In genomic region chr6:15341311-15341710, GRCh38 we compare ENCODE assay signal across 11 cellular contexts.
A peak's percentile ranks its signal among the peaks of the same experiment; 100 is the strongest.
DNase-seq lines count a peak whose midpoint lies in the region; ATAC-seq and TF ChIP-seq lines count a peak whose summit lies in the region.
"Had no signal": no experiment of that assay in that cellular context is flagged by ENCODE, and none has a peak within 500 bp of the region (broad histone marks: within the 10 kb centered on the region; RNA-seq: fewer than 3 reads in every experiment).

No MANE protein-coding gene starts in this region.

- peaks cover 55% of the 10 kb centered on the region for H3K4me1 Mint-ChIP-seq in activated CD8-positive, alpha-beta memory T cell treated with anti-CD3 and anti-CD28 coated beads, Interleukin-2, amount 10 ng/mL, durations not matched to agents 7 days and 5 days

- no peak overlapping the region for H3K9ac ChIP-seq in MM.1S (ENCODE audit: low read length)

- no peak for ATAC-seq in activated CD8-positive, alpha-beta memory T cell treated with anti-CD3 and anti-CD28 coated beads, Interleukin-2, amount 10 ng/mL, durations not matched to agents 7 days and 5 days

- H3K36me3 ChIP-seq in MM.1S (replicated peaks; ENCODE audit: insufficient read depth, low read length): no peaks in the 10 kb centered on the region
- H3K36me3 ChIP-seq in brain microvascular endothelial cell (replicated peaks): no peaks in the 10 kb centered on the region
- H3K36me3 ChIP-seq in spleen: no peaks in the 10 kb centered on the region

- H3F3A ChIP-seq in MM.1S (ENCODE audit: insufficient read depth, low read length): no peaks in the 10 kb centered on the region

- H3K4me2 ChIP-seq in MM.1S (ENCODE audit: low read depth, low read length): peak overlapping the region; percentile 49; the same call in 1 of the 2 replicates

- H3K4me3 ChIP-seq in MM.1S (ENCODE audit: low read length): no peak overlapping the region
- H3K4me3 ChIP-seq in brain microvascular endothelial cell (ENCODE audit: low read depth, low read length): no peak overlapping the region
- no peak overlapping the region for H3K4me3 ChIP-seq in spleen

- no peaks in the 10 kb centered on the region for H3K27me3 ChIP-seq in MM.1S (replicated peaks; ENCODE audit: insufficient read depth, low read length)
- H3K27me3 ChIP-seq in brain microvascular endothelial cell (replicated peaks): no peaks in the 10 kb centered on the region
- H3K27me3 ChIP-seq in spleen (replicated peaks in 1 of 7): no peaks in the 10 kb centered on the region

- intact Hi-C loops in spleen (cut with DNase I; ENCODE audit: low total_unique reads): no loop called here

- no peaks in the 10 kb centered on the region for H3K27me3 Mint-ChIP-seq in activated CD8-positive, alpha-beta memory T cell treated with anti-CD3 and anti-CD28 coated beads, Interleukin-2, amount 10 ng/mL, durations not matched to agents 7 days and 5 days

- H3K27ac ChIP-seq in MM.1S (ENCODE audit: low read length) (no peak overlapping the region), brain microvascular endothelial cell (no peak overlapping the region), spleen (peak overlapping the region in 7 of 8 donors; percentile 30 to 73 (median 51))

- H3K9me2 ChIP-seq in MM.1S (replicated peaks; ENCODE audit: insufficient read depth, low read length): no peaks in the 10 kb centered on the region

- H4K20me1 ChIP-seq in MM.1S (ENCODE audit: insufficient read depth, low read length): peaks cover 9% of the 10 kb centered on the region

- peaks cover 94% of the 10 kb centered on the region for H3K79me2 ChIP-seq in MM.1S (ENCODE audit: low read length)

- peaks cover 16% of the 10 kb centered on the region for H3K4me1 ChIP-seq in MM.1S (ENCODE audit: low read length)
- H3K4me1 ChIP-seq in spleen: peaks cover 44 to 100% (median 88%) of the 10 kb centered on the region in 6 donors

- no peak for TF ChIP-seq CTCF in MM.1S (IDR thresholded peaks at IDR 0.05; ENCODE audit: low read length)
- no peak for TF ChIP-seq CTCF in brain microvascular endothelial cell (IDR thresholded peaks at IDR 0.05; ENCODE audit: low read depth, low read length, missing control alignments)
- no peak for TF ChIP-seq CTCF in spleen (IDR thresholded peaks at IDR 0.05 in 8 of 11, conservative IDR thresholded peaks at IDR 0.05 in 3 of 11)

- peaks cover 2% of the 10 kb centered on the region for H3K36me3 Mint-ChIP-seq in activated CD8-positive, alpha-beta memory T cell treated with anti-CD3 and anti-CD28 coated beads, Interleukin-2, amount 10 ng/mL, durations not matched to agents 7 days and 5 days

- in situ Hi-C loops in brain microvascular endothelial cell (cut with HindIII; ENCODE audit: low pct_ligation_motif_present, low sequenced_read_pairs) (no loop called here), KBM-7 (cut with MboI; ENCODE audit: low pct_unique_long_range_greater_than_20kb, low sequenced_read_pairs) (no loop called here)

- no peak for TF ChIP-seq POLR2A in spleen (IDR thresholded peaks at IDR 0.05)

- peak overlapping the region; percentile 58 for H3K4me3 Mint-ChIP-seq in activated CD8-positive, alpha-beta memory T cell treated with anti-CD3 and anti-CD28 coated beads, Interleukin-2, amount 10 ng/mL, durations not matched to agents 7 days and 5 days

- H3K9me3 Mint-ChIP-seq in activated CD8-positive, alpha-beta memory T cell treated with anti-CD3 and anti-CD28 coated beads, Interleukin-2, amount 10 ng/mL, durations not matched to agents 7 days and 5 days (ENCODE audit: low read depth): no peaks in the 10 kb centered on the region

- no peak overlapping the region for H2AFZ ChIP-seq in MM.1S (ENCODE audit: low read length)

- H3K9me3 ChIP-seq in MM.1S (replicated peaks; ENCODE audit: insufficient read depth, low read length) (no peaks in the 10 kb centered on the region), spleen (no peaks in the 10 kb centered on the region)

- peak overlapping the region; percentile 71 for H3K27ac Mint-ChIP-seq in activated CD8-positive, alpha-beta memory T cell treated with anti-CD3 and anti-CD28 coated beads, Interleukin-2, amount 10 ng/mL, durations not matched to agents 7 days and 5 days

- 33 to 39% (median 35%) methylated on average over 1 of the region's 1 CpG for WGBS in spleen, 5 donors

- DNase-seq in activated CD8-positive, alpha-beta memory T cell treated with anti-CD3 and anti-CD28 coated beads, Interleukin-2, amount 10 ng/mL, durations not matched to agents 7 days and 5 days: no peak
- no peak for DNase-seq in activated CD8-positive, alpha-beta memory T cell treated with anti-CD3 and anti-CD28 coated beads, Interleukin-2, amount 50 U/mL, for 4 hours
- DNase-seq in MM.1S (no peak), brain microvascular endothelial cell (peak; percentile 26), spleen (no peak), retina (no peak), NCI-H524 (lab: John Stamatoyannopoulos, UW) (no peak), KBM-7 (no peak)
- DNase-seq: activated CD8-positive, alpha-beta memory T cell treated with anti-CD3 and anti-CD28 coated beads, Interleukin-2, amount 50 U/mL, for 48 hours; caudate nucleus; kidney glomerular epithelial cell had no signal

- CTCF ChIA-PET in activated CD8-positive, alpha-beta memory T cell treated with anti-CD3 and anti-CD28 coated beads, Interleukin-2, amount 10 ng/mL, durations not matched to agents 7 days and 5 days (lab: Charles Lee): interaction anchor here (1.1 to 1.2 kb wide), 4 partner anchors 8 to 87 kb away, joined by 3 to 4 read pairs (median 3); no protein-coding TSS in a partner anchor

Comparison
In these comparisons a context has a peak if more than half of its experiments do, and no peak if none do; other contexts are left out.
1. H3K27ac ChIP-seq: peak in spleen (7 of 8); none in MM.1S (single experiment) and brain microvascular endothelial cell (single experiment).